1 cellular context compared by ENCODE assay signal in genomic region chr2:9554841-9555337, GRCh38.
TF ChIP-seq lines count a peak whose summit lies in the region.

No MANE protein-coding gene starts in this region.

TF ChIP-seq in HepG2, 621 proteins besides CTCF, POLR2A, EP300 and RAD21 (continued from another document and continues in another):
- TF ChIP-seq ZBTB46 (CRISPR knock-in tag; IDR thresholded peaks at IDR 0.05; ENCODE audit: borderline replicate concordance) (no peak), ZNF543 (CRISPR knock-in tag; IDR thresholded peaks at IDR 0.05) (no peak), DDIT3 (CRISPR knock-in tag; IDR thresholded peaks at IDR 0.05) (no peak), USF2 (IDR thresholded peaks at IDR 0.05; ENCODE audit: low read depth, low read length) (no peak), USF2 (CRISPR knock-in tag; IDR thresholded peaks at IDR 0.05; ENCODE audit: borderline replicate concordance) (0 out of 2 replicates have a peak, but pooled peaks have one; percentile 14), TCF7L2 (IDR thresholded peaks at IDR 0.05; ENCODE audit: low read depth, low read length) (no peak), ZNF460 (CRISPR knock-in tag; IDR thresholded peaks at IDR 0.05; ENCODE audit: borderline replicate concordance) (no peak), ZNF331 (CRISPR knock-in tag; IDR thresholded peaks at IDR 0.05) (0 out of 2 replicates have a peak, but pooled peaks have one; percentile 14), ELK4 (CRISPR knock-in tag; IDR thresholded peaks at IDR 0.05; ENCODE audit: borderline replicate concordance) (no peak), SP5 (CRISPR knock-in tag; IDR thresholded peaks at IDR 0.05; ENCODE audit: borderline replicate concordance, low read depth) (no peak), ZSCAN5A (CRISPR knock-in tag; IDR thresholded peaks at IDR 0.05; ENCODE audit: borderline replicate concordance) (no peak), ZFP82 (CRISPR knock-in tag; IDR thresholded peaks at IDR 0.05; ENCODE audit: borderline replicate concordance) (peak; percentile 9; the same call in 1 of the 2 replicates), ZNF251 (CRISPR knock-in tag; IDR thresholded peaks at IDR 0.05) (peak; percentile 38; the same call in 1 of the 2 replicates), ZNF138 (CRISPR knock-in tag; IDR thresholded peaks at IDR 0.05; ENCODE audit: low read depth) (no peak), FOXA3 (CRISPR knock-in tag; IDR thresholded peaks at IDR 0.05) (no peak), ZNF121 (CRISPR knock-in tag; IDR thresholded peaks at IDR 0.05) (0 out of 2 replicates have a peak, but pooled peaks have one; percentile 8), FOXK1 (CRISPR knock-in tag; IDR thresholded peaks at IDR 0.05; ENCODE audit: borderline replicate concordance, low read depth) (no peak), MED8 (CRISPR knock-in tag; IDR thresholded peaks at IDR 0.05; ENCODE audit: insufficient replicate concordance) (no peak), ZNF317 (CRISPR knock-in tag; IDR thresholded peaks at IDR 0.05) (peak; percentile 55; the same call in 1 of the 2 replicates), PREB (CRISPR knock-in tag; IDR thresholded peaks at IDR 0.05) (no peak), POLR2G (IDR thresholded peaks at IDR 0.05; ENCODE audit: low read depth, low read length) (no peak), ZHX1 (CRISPR knock-in tag; IDR thresholded peaks at IDR 0.05; ENCODE audit: low read depth) (no peak), ZNF17 (CRISPR knock-in tag; IDR thresholded peaks at IDR 0.05) (0 out of 2 replicates have a peak, but pooled peaks have one; percentile 2), NRL (CRISPR knock-in tag; IDR thresholded peaks at IDR 0.05; ENCODE audit: borderline replicate concordance) (no peak), REPIN1 (CRISPR knock-in tag; IDR thresholded peaks at IDR 0.05; ENCODE audit: borderline replicate concordance, low read depth) (no peak), JUN (CRISPR knock-in tag; IDR thresholded peaks at IDR 0.05) (0 out of 2 replicates have a peak, but pooled peaks have one; percentile 39), ASH2L (IDR thresholded peaks at IDR 0.05; ENCODE audit: insufficient read length, low read depth, low read length) (no peak), ZNF598 (CRISPR knock-in tag; IDR thresholded peaks at IDR 0.05; ENCODE audit: borderline replicate concordance) (no peak), MED13 (CRISPR knock-in tag; IDR thresholded peaks at IDR 0.05) (no peak), RXRB (CRISPR knock-in tag; IDR thresholded peaks at IDR 0.05; ENCODE audit: borderline replicate concordance) (0 out of 2 replicates have a peak, but pooled peaks have one; percentile 9), ARNT (IDR thresholded peaks at IDR 0.05) (no peak), DRAP1 (CRISPR knock-in tag; IDR thresholded peaks at IDR 0.05) (0 out of 2 replicates have a peak, but pooled peaks have one; percentile 25), TSC22D2 (CRISPR knock-in tag; IDR thresholded peaks at IDR 0.05; ENCODE audit: borderline replicate concordance) (no peak), ZNF775 (CRISPR knock-in tag; IDR thresholded peaks at IDR 0.05; ENCODE audit: borderline replicate concordance) (0 out of 2 replicates have a peak, but pooled peaks have one; percentile 28), KDM4B (CRISPR knock-in tag; IDR thresholded peaks at IDR 0.05) (0 out of 2 replicates have a peak, but pooled peaks have one; percentile 74), ZNF276 (CRISPR knock-in tag; IDR thresholded peaks at IDR 0.05; ENCODE audit: low read depth) (peak; percentile 13; the same call in 1 of the 2 replicates), ZNF230 (CRISPR knock-in tag; IDR thresholded peaks at IDR 0.05) (peak; percentile 30; the same call in 1 of the 2 replicates), ZNF766 (CRISPR knock-in tag; IDR thresholded peaks at IDR 0.05; ENCODE audit: borderline replicate concordance) (no peak), CBX1 (IDR thresholded peaks at IDR 0.05; ENCODE audit: low read depth) (no peak), ZBTB7B (CRISPR knock-in tag; IDR thresholded peaks at IDR 0.05) (no peak), ZNF773 (CRISPR knock-in tag; IDR thresholded peaks at IDR 0.05; ENCODE audit: borderline replicate concordance) (no peak), HINFP (CRISPR knock-in tag; IDR thresholded peaks at IDR 0.05; ENCODE audit: low read depth) (peak; percentile 18; the same call in 1 of the 2 replicates), ZNF644 (CRISPR knock-in tag; IDR thresholded peaks at IDR 0.05; ENCODE audit: low read depth) (no peak), NFE2 (CRISPR knock-in tag; IDR thresholded peaks at IDR 0.05) (peak; percentile 11; the same call in 1 of the 2 replicates), MIER3 (CRISPR knock-in tag; IDR thresholded peaks at IDR 0.05; ENCODE audit: borderline replicate concordance) (0 out of 2 replicates have a peak, but pooled peaks have one; percentile 24), HIC2 (CRISPR knock-in tag; IDR thresholded peaks at IDR 0.05; ENCODE audit: low read depth) (0 out of 2 replicates have a peak, but pooled peaks have one; percentile 10)
